In the genomic region with DNA sequence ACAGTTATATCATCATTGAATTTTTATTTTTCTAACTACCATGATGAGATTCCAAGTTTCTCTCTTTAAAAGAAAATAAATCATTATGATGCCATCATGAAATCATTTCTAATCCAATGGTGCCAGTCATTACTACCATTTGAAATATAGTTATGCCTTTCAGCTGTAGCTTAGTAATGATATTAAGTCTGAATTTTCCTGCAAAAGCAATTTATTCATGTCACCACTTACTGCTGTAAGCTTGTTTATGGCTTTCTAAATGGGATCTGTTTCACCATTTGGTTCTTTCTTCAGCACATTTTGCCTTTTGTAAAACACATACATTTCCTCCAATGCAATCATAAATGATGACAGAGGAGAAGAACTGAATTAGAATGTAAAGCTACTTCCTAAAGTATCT, we compare ENCODE assay signal across 35 cellular contexts.
"Had no signal": no experiment of that assay in that cellular context is flagged by ENCODE, and none has a peak within 500 bp of the region (broad histone marks: within the 10 kb centered on the region; RNA-seq: fewer than 3 reads in every experiment).

No MANE protein-coding gene starts in this region.

- H3K27ac ChIP-seq: adrenal gland, body of pancreas, cardiac muscle cell, colonic mucosa, VCaP had no signal

- H3K9me3 ChIP-seq: adrenal gland, body of pancreas, colonic mucosa had no signal

- DNase-seq: activated B cell treated with CpG ODN at 0.5 μM for 24 hours; activated CD4-positive, alpha-beta memory T cell treated with anti-CD3 and anti-CD28 coated beads for 36 hours; activated CD4-positive, alpha-beta T cell treated with anti-CD3 and anti-CD28 coated beads for 4 hours; activated CD4-positive, alpha-beta T cell treated with anti-CD3 and anti-CD28 coated beads, Interleukin-2, amount 10 ng/mL, durations not matched to agents 24 days and 14 days; activated CD4-positive, alpha-beta T cell treated with anti-CD3 and anti-CD28 coated beads, Interleukin-2, amount 50 U/mL, for 1 hour; activated CD4-positive, alpha-beta T cell treated with anti-CD3 and anti-CD28 coated beads, Interleukin-2, amount 50 U/mL, for 4 hours; activated CD4-positive, CD25-positive, alpha-beta regulatory T cell treated with anti-CD3 and anti-CD28 coated beads, Interleukin-2, amount 50 U/mL, for 72 hours; activated CD8-positive, alpha-beta memory T cell treated with anti-CD3 and anti-CD28 coated beads, Interleukin-2, amount 50 U/mL, for 4 hours; activated CD8-positive, alpha-beta T cell treated with anti-CD3 and anti-CD28 coated beads for 36 hours; activated effector memory CD4-positive, alpha-beta T cell treated with anti-CD3 and anti-CD28 coated beads, Interleukin-2, amount 50 U/mL, for 16 hours; activated gamma-delta T cell treated with Interleukin-2 at 50 U/mL for 16 hours; activated naive CD4-positive, alpha-beta T cell; activated naive CD4-positive, alpha-beta T cell treated with anti-CD3 and anti-CD28 coated beads for 36 hours; activated naive CD4-positive, alpha-beta T cell treated with anti-CD3 and anti-CD28 coated beads, Interleukin-2, amount 50 U/mL, for 16 hours; activated naive CD8-positive, alpha-beta T cell treated with anti-CD3 and anti-CD28 coated beads for 36 hours; activated T-cell treated with anti-CD3 and anti-CD28 coated beads for 4 hours; activated T-cell treated with anti-CD3 and anti-CD28 coated beads, Interleukin-2, amount 50 U/mL, for 1 hour; activated T-cell treated with anti-CD3 and anti-CD28 coated beads, Interleukin-2, amount 50 U/mL, for 4 hours; activated T-cell treated with anti-CD3 and anti-CD28 coated beads, Interleukin-2, amount 50 U/mL, for 72 hours; adrenal gland; amniotic stem cell; aorta; body of pancreas; caudate nucleus; cerebellar nuclear complex; colonic mucosa; T-helper 2 cell; T-helper 9 cell had no signal

- H3K4me1 ChIP-seq: adrenal gland, body of pancreas, colonic mucosa had no signal

- ATAC-seq: activated CD8-positive, alpha-beta T cell treated with anti-CD3 and anti-CD28 coated beads for 36 hours; activated naive CD4-positive, alpha-beta T cell treated with anti-CD3 and anti-CD28 coated beads, Interleukin-2, amount 50 U/mL, for 72 hours; activated T-cell treated with anti-CD3 and anti-CD28 coated beads, Interleukin-2, amount 50 U/mL, for 4 hours; activated T-cell treated with anti-CD3 and anti-CD28 coated beads, Interleukin-2, amount 50 U/mL, for 72 hours; activated T-helper 17 cell treated with anti-CD3 and anti-CD28 coated beads, Interleukin-2, amount 50 U/mL, for 72 hours; body of pancreas had no signal

- H3K4me3 ChIP-seq: adrenal gland, body of pancreas, cardiac muscle cell, colonic mucosa had no signal

- FAIRE-seq: astrocyte, bronchial epithelial cell, TTC549 had no signal
